22 cellular contexts compared by ENCODE assay signal in genomic region chr1:173383341-173383740, GRCh38.
"Had no signal": no experiment of that assay in that cellular context is flagged by ENCODE, and none has a peak within 500 bp of the region (broad histone marks: within the 10 kb centered on the region; RNA-seq: fewer than 3 reads in every experiment).

No MANE protein-coding gene starts in this region.

- H3K4me3 ChIP-seq: body of pancreas, coronary artery, heart left ventricle, lower lobe of right lung, psoas muscle, right lobe of liver, suprapubic skin had no signal

- H3K27ac ChIP-seq: body of pancreas, coronary artery, lower lobe of right lung, psoas muscle, right lobe of liver, suprapubic skin, VCaP had no signal

- H3K27me3 ChIP-seq: body of pancreas, heart left ventricle, right lobe of liver, suprapubic skin had no signal

- DNase-seq: activated CD4-positive, alpha-beta T cell treated with anti-CD3 and anti-CD28 coated beads for 1 hour; activated CD4-positive, alpha-beta T cell treated with anti-CD3 and anti-CD28 coated beads, Interleukin-2, amount 50 U/mL, for 4 hours; activated naive CD4-positive, alpha-beta T cell treated with anti-CD3 and anti-CD28 coated beads, Interleukin-2, amount 10 ng/mL, durations not matched to agents 7 days and 5 days; activated T-cell treated with anti-CD3 and anti-CD28 coated beads for 4 hours; body of pancreas; central memory CD4-positive, alpha-beta T cell; foreskin melanocyte; heart left ventricle; immature natural killer cell; left cardiac atrium; lower lobe of right lung; psoas muscle; right lobe of liver; stimulated activated naive CD8-positive, alpha-beta T cell treated with anti-CD3 and anti-CD28 coated beads, Interleukin-15, Interleukin-2, amounts not matched to agents 100 U/mL and 50 U/mL, for 24 hours; T-helper 1 cell had no signal

- H3K4me3 Mint-ChIP-seq: activated naive CD4-positive, alpha-beta T cell treated with anti-CD3 and anti-CD28 coated beads, Interleukin-2, amount 10 ng/mL, durations not matched to agents 7 days and 5 days; activated T-helper 17 cell treated with anti-CD3 and anti-CD28 coated beads, Interleukin-2, amount 50 U/mL, for 72 hours; immature natural killer cell; mesothelial cell of epicardium; type B pancreatic cell had no signal

- ATAC-seq: activated T-helper 17 cell treated with anti-CD3 and anti-CD28 coated beads, Interleukin-2, amount 50 U/mL, for 72 hours; body of pancreas; esophagus mucosa; heart left ventricle; left cardiac atrium; lower lobe of right lung; psoas muscle; right lobe of liver; stimulated activated naive CD8-positive, alpha-beta T cell treated with anti-CD3 and anti-CD28 coated beads, Interleukin-15, Interleukin-2, amounts not matched to agents 100 U/mL and 50 U/mL, for 24 hours had no signal

- H3K9me3 ChIP-seq: body of pancreas, heart left ventricle, lower lobe of right lung, psoas muscle, right lobe of liver, suprapubic skin had no signal

- H3K4me1 Mint-ChIP-seq: activated naive CD4-positive, alpha-beta T cell treated with anti-CD3 and anti-CD28 coated beads, Interleukin-2, amount 10 ng/mL, durations not matched to agents 7 days and 5 days; activated T-helper 17 cell treated with anti-CD3 and anti-CD28 coated beads, Interleukin-2, amount 50 U/mL, for 72 hours had no signal

- H3K27ac Mint-ChIP-seq: activated naive CD4-positive, alpha-beta T cell treated with anti-CD3 and anti-CD28 coated beads, Interleukin-2, amount 10 ng/mL, durations not matched to agents 7 days and 5 days; activated T-helper 17 cell treated with anti-CD3 and anti-CD28 coated beads, Interleukin-2, amount 50 U/mL, for 72 hours; immature natural killer cell; mesothelial cell of epicardium; type B pancreatic cell had no signal

- H3K9me3 Mint-ChIP-seq: activated naive CD4-positive, alpha-beta T cell treated with anti-CD3 and anti-CD28 coated beads, Interleukin-2, amount 10 ng/mL, durations not matched to agents 7 days and 5 days; activated T-helper 17 cell treated with anti-CD3 and anti-CD28 coated beads, Interleukin-2, amount 50 U/mL, for 72 hours had no signal

- H3K36me3 ChIP-seq: heart left ventricle, lower lobe of right lung, right lobe of liver, suprapubic skin had no signal

- H3K4me1 ChIP-seq: body of pancreas, heart left ventricle, lower lobe of right lung, psoas muscle, right lobe of liver, suprapubic skin had no signal

- H3K27me3 Mint-ChIP-seq: activated naive CD4-positive, alpha-beta T cell treated with anti-CD3 and anti-CD28 coated beads, Interleukin-2, amount 10 ng/mL, durations not matched to agents 7 days and 5 days; activated T-helper 17 cell treated with anti-CD3 and anti-CD28 coated beads, Interleukin-2, amount 50 U/mL, for 72 hours; type B pancreatic cell had no signal

- H3K36me3 Mint-ChIP-seq: activated naive CD4-positive, alpha-beta T cell treated with anti-CD3 and anti-CD28 coated beads, Interleukin-2, amount 10 ng/mL, durations not matched to agents 7 days and 5 days; mesothelial cell of epicardium; type B pancreatic cell had no signal
